In the genomic region with DNA sequence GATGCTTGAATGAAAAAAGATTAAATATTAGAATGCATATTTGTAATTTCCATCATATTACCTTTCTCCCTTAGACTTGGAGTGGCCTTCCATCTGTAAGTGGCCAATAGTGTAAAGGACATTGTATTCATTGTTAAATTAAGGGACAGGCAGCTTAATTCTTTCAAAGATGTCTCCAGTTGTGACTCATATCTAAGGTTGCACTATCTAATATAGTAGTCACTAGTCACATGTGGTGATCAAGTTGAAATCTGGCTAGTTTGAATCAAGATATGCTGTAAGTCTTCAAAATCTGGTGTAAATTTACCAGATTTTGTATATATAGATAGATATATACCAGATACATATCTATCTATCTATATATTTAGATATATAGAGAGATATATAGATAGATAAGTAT, we compare ENCODE assay signal across 1 cellular context.
A peak's percentile ranks its signal among the peaks of the same experiment; 100 is the strongest.
TF ChIP-seq lines count a peak whose summit lies in the region.

No MANE protein-coding gene starts in this region.

TF ChIP-seq in K562, 482 proteins besides CTCF, POLR2A, EP300 and RAD21:
- TF ChIP-seq, protein P1, sequence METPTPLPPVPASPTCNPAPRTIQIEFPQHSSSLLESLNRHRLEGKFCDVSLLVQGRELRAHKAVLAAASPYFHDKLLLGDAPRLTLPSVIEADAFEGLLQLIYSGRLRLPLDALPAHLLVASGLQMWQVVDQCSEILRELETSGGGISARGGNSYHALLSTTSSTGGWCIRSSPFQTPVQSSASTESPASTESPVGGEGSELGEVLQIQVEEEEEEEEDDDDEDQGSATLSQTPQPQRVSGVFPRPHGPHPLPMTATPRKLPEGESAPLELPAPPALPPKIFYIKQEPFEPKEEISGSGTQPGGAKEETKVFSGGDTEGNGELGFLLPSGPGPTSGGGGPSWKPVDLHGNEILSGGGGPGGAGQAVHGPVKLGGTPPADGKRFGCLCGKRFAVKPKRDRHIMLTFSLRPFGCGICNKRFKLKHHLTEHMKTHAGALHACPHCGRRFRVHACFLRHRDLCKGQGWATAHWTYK (CRISPR knock-in tag; IDR thresholded peaks at IDR 0.05) = no peak
- TF ChIP-seq, protein P2, sequence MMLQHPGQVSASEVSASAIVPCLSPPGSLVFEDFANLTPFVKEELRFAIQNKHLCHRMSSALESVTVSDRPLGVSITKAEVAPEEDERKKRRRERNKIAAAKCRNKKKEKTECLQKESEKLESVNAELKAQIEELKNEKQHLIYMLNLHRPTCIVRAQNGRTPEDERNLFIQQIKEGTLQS (IDR thresholded peaks at IDR 0.05) = peak; percentile 21; the same call in 1 of the 2 replicates
- TF ChIP-seq, protein P2 (CRISPR knock-in tag; conservative IDR thresholded peaks at IDR 0.05) = no peak
- TF ChIP-seq FOSL1 (tag; conservative IDR thresholded peaks at IDR 0.05) = peak; percentile 59
TF ChIP-seq in K562: peak in this region for 2.
